1 cellular context compared by ENCODE assay signal in the genomic region with DNA sequence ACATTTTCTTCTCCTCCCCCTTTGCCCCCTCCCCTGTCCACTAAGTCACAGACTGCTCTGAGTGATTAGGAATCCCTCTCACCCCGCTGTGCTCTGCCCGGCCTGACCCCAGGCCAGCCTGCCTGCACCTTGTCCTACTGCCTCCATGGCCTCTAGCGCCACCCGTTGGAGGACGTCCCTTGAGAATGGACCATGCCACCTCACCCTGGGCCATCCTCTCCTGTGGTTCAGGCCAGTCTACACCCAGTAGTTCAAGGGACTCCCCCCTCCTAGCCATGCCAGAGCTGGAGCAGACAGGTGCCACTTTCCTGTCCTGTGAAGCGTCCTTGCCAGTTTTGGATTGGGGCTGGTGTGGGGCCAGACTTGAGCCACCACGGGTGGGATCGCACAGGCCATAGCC.
TF ChIP-seq lines count a peak whose summit lies in the region.

No MANE protein-coding gene starts in this region.

TF ChIP-seq in GM12878, 131 proteins besides CTCF, POLR2A, EP300 and RAD21 (continued from another document):
- TF ChIP-seq WRNIP1 (IDR thresholded peaks at IDR 0.05; ENCODE audit: borderline replicate concordance, low read depth, low read length) (no peak), HDAC6 (IDR thresholded peaks at IDR 0.05; ENCODE audit: unreplicated experiment) (no peak), E2F4 (IDR thresholded peaks at IDR 0.05; ENCODE audit: low read depth, low read length) (no peak), POLR2AphosphoS2 (IDR thresholded peaks at IDR 0.05; ENCODE audit: low read depth, low read length) (no peak)
- TF ChIP-seq, protein P1, sequence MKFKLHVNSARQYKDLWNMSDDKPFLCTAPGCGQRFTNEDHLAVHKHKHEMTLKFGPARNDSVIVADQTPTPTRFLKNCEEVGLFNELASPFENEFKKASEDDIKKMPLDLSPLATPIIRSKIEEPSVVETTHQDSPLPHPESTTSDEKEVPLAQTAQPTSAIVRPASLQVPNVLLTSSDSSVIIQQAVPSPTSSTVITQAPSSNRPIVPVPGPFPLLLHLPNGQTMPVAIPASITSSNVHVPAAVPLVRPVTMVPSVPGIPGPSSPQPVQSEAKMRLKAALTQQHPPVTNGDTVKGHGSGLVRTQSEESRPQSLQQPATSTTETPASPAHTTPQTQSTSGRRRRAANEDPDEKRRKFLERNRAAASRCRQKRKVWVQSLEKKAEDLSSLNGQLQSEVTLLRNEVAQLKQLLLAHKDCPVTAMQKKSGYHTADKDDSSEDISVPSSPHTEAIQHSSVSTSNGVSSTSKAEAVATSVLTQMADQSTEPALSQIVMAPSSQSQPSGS (IDR thresholded peaks at IDR 0.05; ENCODE audit: low read length) = no peak
